In genomic region chr1:41713557-41714327, GRCh38 we compare ENCODE assay signal across 8 cellular contexts.
A peak's percentile ranks its signal among the peaks of the same experiment; 100 is the strongest.
DNase-seq lines count a peak whose midpoint lies in the region; ATAC-seq, FAIRE-seq and TF ChIP-seq lines count a peak whose summit lies in the region.

No MANE protein-coding gene starts in this region.

- no peaks in the 10 kb centered on the region for H3K9me3 Mint-ChIP-seq in nephron progenitor cell

- no peaks in the 10 kb centered on the region for H3K9me3 ChIP-seq in small intestine (ENCODE audit: control insufficient read depth, low read depth)

- no peak overlapping the region for H3K27ac Mint-ChIP-seq in nephron progenitor cell

- no peaks in the 10 kb centered on the region for H3K36me3 ChIP-seq in small intestine (ENCODE audit: control insufficient read depth in 2 of 2, insufficient read depth in 2 of 2, low read length in 2 of 2)

- no peaks in the 10 kb centered on the region for H3K27me3 Mint-ChIP-seq in nephron progenitor cell (ENCODE audit: low read depth, poor library complexity)

- no peaks in the 10 kb centered on the region for H3K4me1 ChIP-seq in small intestine (ENCODE audit: control insufficient read depth in 2 of 2, insufficient read depth in 1 of 2, low read depth in 1 of 2, low read length in 1 of 2)

- no peak for TF ChIP-seq CTCF in nephron progenitor cell (IDR thresholded peaks at IDR 0.05)

- ATAC-seq in HG03571 (IDR thresholded peaks at IDR 0.05; ENCODE audit: unreplicated experiment) = no peak

- H3K27ac ChIP-seq in caudate nucleus (ENCODE audit: low read depth, low read length) (peak overlapping the region; percentile 63), small intestine (ENCODE audit: low read depth in 1 of 2, low read length in 1 of 2) (no peak overlapping the region)

- H3K36me3 Mint-ChIP-seq in nephron progenitor cell (ENCODE audit: low read depth) = no peaks in the 10 kb centered on the region

- H3K4me3 ChIP-seq in small intestine (ENCODE audit: low read depth in 1 of 2, low read length in 2 of 2) = no peak overlapping the region

- DNase-seq in DMS 273 treated with DMSO at 0.1 percent for 48 hours (lab: John Stamatoyannopoulos, UW) (peak; percentile 59), NCI-H226 (peak; percentile 88), caudate nucleus (lab: John Stamatoyannopoulos, UW) (peak in 1 of 61 donors; percentile 9), nephron progenitor cell (peak; percentile 38), Kasumi-1 (lab: John Stamatoyannopoulos, UW) (no peak), small intestine (no peak), T-helper 2 cell (no peak)

- no peaks in the 10 kb centered on the region for H3K27me3 ChIP-seq in small intestine (ENCODE audit: control insufficient read depth in 2 of 2, insufficient read depth in 2 of 2, low read length in 2 of 2)

- no peak overlapping the region for H3K4me3 Mint-ChIP-seq in nephron progenitor cell

- 47 to 62% (median 56%) methylated on average over 6 of the region's 6 CpGs for WGBS in small intestine, 3 donors

- FAIRE-seq in small intestine (lab: Jason Lieb, UNC) = no peak

- peaks cover 49% of the 10 kb centered on the region for H3K4me1 Mint-ChIP-seq in nephron progenitor cell

Comparison
In these comparisons a context has a peak if more than half of its experiments do, and no peak if none do; other contexts are left out.
1. DNase-seq: peak in DMS 273 treated with DMSO at 0.1 percent for 48 hours (single experiment), NCI-H226 (single experiment) and nephron progenitor cell (single experiment); none in Kasumi-1 (0 of 2), small intestine (single experiment) and T-helper 2 cell (0 of 5).